27 cellular contexts compared by ENCODE assay signal in genomic region chr4:146018247-146018646, GRCh38.
"Had no signal": no experiment of that assay in that cellular context is flagged by ENCODE, and none has a peak within 500 bp of the region (broad histone marks: within the 10 kb centered on the region; RNA-seq: fewer than 3 reads in every experiment).

No MANE protein-coding gene starts in this region.

- H3K36me3 Mint-ChIP-seq: mesothelial cell of epicardium had no signal

- H3K27me3 ChIP-seq: colonic mucosa, esophagus squamous epithelium, gastrocnemius medialis, heart right ventricle, left lung had no signal

- DNase-seq: colonic mucosa; cortex of kidney; effector CD8-positive, alpha-beta T cell; effector memory CD8-positive, alpha-beta T cell; endodermal cell; erythroblast; esophagus squamous epithelium; foreskin fibroblast; foreskin melanocyte; gastrocnemius medialis; glutamatergic neuron; head of caudate nucleus; heart right ventricle; hippocampal formation; left cardiac atrium; left lung; left ventricle myocardium superior; lower lobe of right lung; mucosa of descending colon; naive B cell had no signal

- H3K27ac Mint-ChIP-seq: dendritic cell treated with granulocyte-macrophage colony-stimulating factor and Interleukin-4, amounts not matched to agents 40 ng/mL and 50 ng/mL, for 4 days; effector memory CD8-positive, alpha-beta T cell; endodermal cell; mesothelial cell of epicardium; naive B cell had no signal

- H3K4me1 ChIP-seq: colonic mucosa, esophagus squamous epithelium, gastrocnemius medialis, heart right ventricle, left lung, lower lobe of right lung had no signal

- H3K4me3 Mint-ChIP-seq: dendritic cell treated with granulocyte-macrophage colony-stimulating factor and Interleukin-4, amounts not matched to agents 40 ng/mL and 50 ng/mL, for 4 days; effector memory CD8-positive, alpha-beta T cell; endodermal cell; mesothelial cell of epicardium; naive B cell had no signal

- H3K4me1 Mint-ChIP-seq: mesothelial cell of epicardium had no signal

- H3K36me3 ChIP-seq: colonic mucosa, esophagus squamous epithelium, gastrocnemius medialis, heart right ventricle, left lung, lower lobe of right lung had no signal

- ATAC-seq: effector memory CD8-positive, alpha-beta T cell; esophagus mucosa; gastrocnemius medialis; heart right ventricle; left cardiac atrium; left lung; left ventricle myocardium superior; lower lobe of right lung; mucosa of descending colon had no signal

- H3K4me3 ChIP-seq: colonic mucosa, esophagus squamous epithelium, gastrocnemius medialis, heart right ventricle, left lung, lower lobe of right lung, mucosa of descending colon had no signal

- H3K9me3 Mint-ChIP-seq: dendritic cell treated with granulocyte-macrophage colony-stimulating factor and Interleukin-4, amounts not matched to agents 40 ng/mL and 50 ng/mL, for 4 days; effector memory CD8-positive, alpha-beta T cell; endodermal cell had no signal

- H3K27ac ChIP-seq: colonic mucosa, epithelial cell of prostate, esophagus squamous epithelium, gastrocnemius medialis, heart right ventricle, left lung, lower lobe of right lung had no signal

- H3K9me3 ChIP-seq: colonic mucosa, esophagus squamous epithelium, gastrocnemius medialis, left lung, lower lobe of right lung, mucosa of descending colon had no signal

- FAIRE-seq: endometrium, islet of Langerhans, keratinocyte had no signal
